10 cellular contexts compared by ENCODE assay signal in the genomic region with DNA sequence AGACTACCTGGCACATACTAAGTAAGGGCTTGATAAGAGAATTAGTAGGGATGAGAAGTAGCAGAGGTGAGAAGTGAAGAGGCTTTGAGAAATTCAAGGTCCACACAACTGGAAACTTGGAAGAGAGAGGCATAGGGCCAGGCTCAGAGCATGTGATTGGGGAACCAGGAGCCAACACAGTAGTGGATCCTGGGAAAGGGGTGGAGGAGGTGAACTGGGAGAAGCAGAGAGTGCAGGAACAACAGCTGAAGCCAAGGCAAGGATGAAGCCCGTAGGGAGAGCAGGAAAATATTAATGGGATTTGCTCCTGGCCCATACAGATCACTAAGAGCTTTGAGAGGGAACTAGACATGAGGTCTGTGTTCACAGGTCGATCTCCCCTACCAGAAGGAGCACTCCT. TPM values are rescaled to one million over a fixed set of nuclear protein-coding genes. Genes with fewer than 3 reads are reported as not detected.
A peak's percentile ranks its signal among the peaks of the same experiment; 100 is the strongest.
DNase-seq lines count a peak whose midpoint lies in the region; ATAC-seq, FAIRE-seq and TF ChIP-seq lines count a peak whose summit lies in the region.
"Had no signal": no experiment of that assay in that cellular context is flagged by ENCODE, and none has a peak within 500 bp of the region (broad histone marks: within the 10 kb centered on the region; RNA-seq: fewer than 3 reads in every experiment).

No MANE protein-coding gene starts in this region.

- H3K9me3 Mint-ChIP-seq in activated B cell treated with CpG ODN at 0.5 μM for 24 hours: no peaks in the 10 kb centered on the region
- no peaks in the 10 kb centered on the region for H3K9me3 Mint-ChIP-seq in naive B cell

- H3K27me3 Mint-ChIP-seq in activated B cell treated with CpG ODN at 0.5 μM for 24 hours: no peaks in the 10 kb centered on the region
- no peaks in the 10 kb centered on the region for H3K27me3 Mint-ChIP-seq in naive B cell

- no peak for ATAC-seq in activated B cell treated with CpG ODN at 0.5 μM for 24 hours (ENCODE audit: low read depth)
- ATAC-seq in naive B cell (ENCODE audit: low read depth in 2 of 2): no peak
- no peak for ATAC-seq in HG03521 (IDR thresholded peaks at IDR 0.05; ENCODE audit: unreplicated experiment)

- H3K4me3 Mint-ChIP-seq in activated B cell treated with CpG ODN at 0.5 μM for 24 hours: peak overlapping the region; percentile 90
- H3K4me3 Mint-ChIP-seq in naive B cell: peak overlapping the region; percentile 85 to 99 (median 97)

- TF ChIP-seq CTCF in GM12865 (IDR thresholded peaks at IDR 0.05; ENCODE audit: insufficient read depth, low read depth, low read length, missing control alignments) (no peak), activated B cell treated with CpG ODN at 0.5 μM for 24 hours (IDR thresholded peaks at IDR 0.05) (no peak)

- peak overlapping the region; percentile 62 for H3K4me3 ChIP-seq in GM12865 (ENCODE audit: low read depth, low read length)
- no peak overlapping the region for H3K4me3 ChIP-seq in MG63
- H3K4me3 ChIP-seq: hepatocyte had no signal

- peaks cover 83% of the 10 kb centered on the region for H3K4me1 Mint-ChIP-seq in activated B cell treated with CpG ODN at 0.5 μM for 24 hours
- H3K4me1 Mint-ChIP-seq in naive B cell: peaks cover 52 to 83% (median 58%) of the 10 kb centered on the region in 3 donors

- DNase-seq in GM12865 (ENCODE audit: low read depth) (no peak), activated B cell treated with CpG ODN at 0.5 μM for 24 hours (no peak), naive B cell (no peak), MG63 (no peak), frontal cortex (ENCODE audit: low spot score in 2 of 2) (no peak)
- DNase-seq: activated effector memory CD4-positive, alpha-beta T cell treated with Interleukin-2 at 50 U/mL for 16 hours; dermis blood vessel endothelial cell; NCI-H774 had no signal

- intact Hi-C loops in activated B cell treated with CpG ODN at 0.5 μM for 24 hours (cut with micrococcal nuclease): no loop called here

- H3K36me3 ChIP-seq in MG63: peaks cover 30% of the 10 kb centered on the region

- POLR2A ChIA-PET in activated B cell treated with CpG ODN at 0.5 μM for 24 hours (lab: Charles Lee): interaction anchor here (0.5 to 7.3 kb wide), 10 partner anchors 10 to 115 kb away, joined by 3 to 57 read pairs (median 12); partner anchors contain the start of genes CSAD, ESPL1, PFDN5 and ZNF740

- H3K27me3 ChIP-seq in MG63: no peaks in the 10 kb centered on the region
- H3K27me3 ChIP-seq: hepatocyte had no signal

- H3K36me3 Mint-ChIP-seq in activated B cell treated with CpG ODN at 0.5 μM for 24 hours (ENCODE audit: low read depth) (peaks cover 15% of the 10 kb centered on the region), naive B cell (peaks cover 0 to 6% of the 10 kb centered on the region in 2 donors)

- H3K9me3 ChIP-seq in MG63: no peaks in the 10 kb centered on the region

- no peak for FAIRE-seq in frontal cortex (lab: Jason Lieb, UNC)

- CTCF ChIA-PET in activated B cell treated with CpG ODN at 0.5 μM for 24 hours (lab: Charles Lee): interaction anchor here (1.0 to 14.7 kb wide), 8 partner anchors 10 to 137 kb away, joined by 3 to 298 read pairs (median 12); partner anchors contain the start of genes AAAS, ESPL1 and PFDN5

- peak overlapping the region; percentile 97 for H3K27ac Mint-ChIP-seq in activated B cell treated with CpG ODN at 0.5 μM for 24 hours
- peak overlapping the region; percentile 52 to 98 (median 94) for H3K27ac Mint-ChIP-seq in naive B cell

RNA-seq across cellular contexts. Expression of gene ITGB7, which starts 1.4 kb away (rescaled TPM):
- total RNA-seq in activated B cell treated with CpG ODN at 0.5 μM for 24 hours (137 and 139 TPM in 2 replicates), frontal cortex (not detected)
- polyA plus RNA-seq in naive B cell (ENCODE audit: low read depth in 6 of 6): 100 to 1,000 TPM in 1 of 6 donors, 10 to 100 TPM in 5; 63.2 to 174 (median 96.4) TPM
- total RNA-seq in MG63 (2014; rRNA removed; shearing (Covaris generic); ENCODE audit: low replicate concordance): 1.6 TPM in 1 of 2 replicates, not detected in the other
- polyA plus RNA-seq: hepatocyte had no signal

RNA-seq across cellular contexts. Expression of gene RARG, which starts 23.6 kb away (rescaled TPM):
- total RNA-seq in activated B cell treated with CpG ODN at 0.5 μM for 24 hours (5.5 and 7.5 TPM in 2 replicates), frontal cortex (1.6 TPM)
- 1 to 10 TPM in 2 of 6 donors, under 1 TPM in 2, not detected in 2; 0.78 to 2.2 (median 1.3) TPM for polyA plus RNA-seq in naive B cell (ENCODE audit: low read depth in 6 of 6)
- 30.8 and 40.7 TPM in 2 replicates for total RNA-seq in MG63 (2014; rRNA removed; shearing (Covaris generic); ENCODE audit: low replicate concordance)

RNA-seq across cellular contexts. Expression of gene CSAD, which starts 27.7 kb away (rescaled TPM):
- total RNA-seq in activated B cell treated with CpG ODN at 0.5 μM for 24 hours: 25.7 and 34.6 TPM in 2 replicates
- polyA plus RNA-seq in naive B cell (ENCODE audit: low read depth in 6 of 6): 1 to 10 TPM in 4 of 6 donors, under 1 TPM in 2; 0.19 to 1.8 (median 1.1) TPM
- 1.2 and 7.1 TPM in 2 replicates for total RNA-seq in MG63 (2014; rRNA removed; shearing (Covaris generic); ENCODE audit: low replicate concordance)
- total RNA-seq in frontal cortex: 11.8 TPM

RNA-seq across cellular contexts. Expression of gene ZNF740, which starts 27.9 kb away (rescaled TPM):
- total RNA-seq in activated B cell treated with CpG ODN at 0.5 μM for 24 hours: 64.4 and 67.2 TPM in 2 replicates
- 1 to 10 TPM; 1.8 to 6.0 (median 4.2) TPM for polyA plus RNA-seq in naive B cell (ENCODE audit: low read depth in 6 of 6)
- total RNA-seq in MG63 (2014; rRNA removed; shearing (Covaris generic); ENCODE audit: low replicate concordance): 14.7 and 22.2 TPM in 2 replicates
- total RNA-seq in frontal cortex: 17.1 TPM

RNA-seq across cellular contexts. Expression of gene ESPL1, which starts 59.7 kb away (rescaled TPM):
- total RNA-seq in activated B cell treated with CpG ODN at 0.5 μM for 24 hours: 6.2 and 8.2 TPM in 2 replicates
- polyA plus RNA-seq in naive B cell (ENCODE audit: low read depth in 6 of 6): under 1 TPM in 3 of 6 donors, not detected in 3; 0.12 to 0.40 (median 0.23) TPM
- 22.1 and 23.9 TPM in 2 replicates for total RNA-seq in MG63 (2014; rRNA removed; shearing (Covaris generic); ENCODE audit: low replicate concordance)
- total RNA-seq in frontal cortex: 1.2 TPM

Comparison
In these comparisons a context has a peak if more than half of its experiments do, and no peak if none do; other contexts are left out.
1. RNA of gene ITGB7, which starts 1.4 kb away (total RNA-seq): 137 to 139 TPM in activated B cell treated with CpG ODN at 0.5 μM for 24 hours; 1.6 TPM in MG63 and not detected in frontal cortex (single experiment); every median in the first group is over 10 times any median in the second.